1 cellular context compared by ENCODE assay signal in the genomic region with DNA sequence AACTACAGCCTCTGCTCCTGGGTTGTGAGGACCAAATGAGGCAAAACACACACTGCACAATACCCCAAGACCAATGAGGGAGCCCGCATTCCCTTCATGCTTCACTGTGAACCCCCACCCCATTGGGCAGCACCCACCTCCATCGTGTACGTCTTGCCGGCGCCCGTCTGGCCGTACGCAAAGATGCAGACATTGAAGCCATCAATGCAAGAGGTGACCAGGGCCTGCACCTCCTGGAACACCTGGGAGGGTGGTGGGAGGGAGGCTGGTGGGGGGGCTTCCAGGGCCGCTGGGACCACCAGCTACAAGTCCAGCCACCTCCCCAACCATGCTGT.
TF ChIP-seq lines count a peak whose summit lies in the region.

No MANE protein-coding gene starts in this region.

TF ChIP-seq in HCT116, 20 proteins besides CTCF, POLR2A, EP300 and RAD21:
- TF ChIP-seq MAX (IDR thresholded peaks at IDR 0.05), result no peak
- TF ChIP-seq, protein P1, sequence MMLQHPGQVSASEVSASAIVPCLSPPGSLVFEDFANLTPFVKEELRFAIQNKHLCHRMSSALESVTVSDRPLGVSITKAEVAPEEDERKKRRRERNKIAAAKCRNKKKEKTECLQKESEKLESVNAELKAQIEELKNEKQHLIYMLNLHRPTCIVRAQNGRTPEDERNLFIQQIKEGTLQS (IDR thresholded peaks at IDR 0.05), result no peak
- no peak for TF ChIP-seq EZH2phosphoT487 (IDR thresholded peaks at IDR 0.05; ENCODE audit: borderline replicate concordance)
- no peak for TF ChIP-seq ZBTB33 (IDR thresholded peaks at IDR 0.05; ENCODE audit: extremely low read depth, insufficient replicate concordance, low read length)
- no peak for TF ChIP-seq EGR1 (IDR thresholded peaks at IDR 0.05; ENCODE audit: low read depth)
- TF ChIP-seq REST (IDR thresholded peaks at IDR 0.05; ENCODE audit: low read depth), result no peak
- no peak for TF ChIP-seq ELF1 (IDR thresholded peaks at IDR 0.05; ENCODE audit: borderline replicate concordance, low read depth)
- no peak for TF ChIP-seq ZFX (IDR thresholded peaks at IDR 0.05)
- no peak for TF ChIP-seq TCF7L2 (IDR thresholded peaks at IDR 0.05; ENCODE audit: borderline replicate concordance, extremely low read depth, insufficient read depth, insufficient read length)
- no peak for TF ChIP-seq FOSL1 (IDR thresholded peaks at IDR 0.05; ENCODE audit: low read depth)
- TF ChIP-seq SRF (IDR thresholded peaks at IDR 0.05; ENCODE audit: low read depth), result no peak
